9 cellular contexts compared by ENCODE assay signal in the genomic region with DNA sequence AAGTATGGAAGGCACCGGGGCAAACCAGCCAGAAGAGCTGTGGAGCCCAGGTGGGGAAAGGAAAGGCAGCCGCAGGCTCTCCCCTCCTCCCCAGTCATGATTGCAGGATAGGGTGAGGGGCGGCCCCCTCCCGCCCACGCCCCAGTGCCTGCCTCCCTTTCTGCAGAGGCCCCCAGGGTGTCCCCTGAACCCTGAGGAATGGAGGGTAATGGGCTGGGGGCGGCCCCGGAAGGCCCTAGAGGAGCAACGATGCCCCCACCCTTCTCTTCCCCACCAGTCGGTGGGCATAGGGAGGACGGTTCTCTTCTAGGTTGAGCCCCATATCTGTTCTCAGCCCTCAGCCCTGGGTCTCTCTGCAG. TPM values are rescaled to one million over a fixed set of nuclear protein-coding genes. Genes with fewer than 3 reads are reported as not detected.
A peak's percentile ranks its signal among the peaks of the same experiment; 100 is the strongest.
DNase-seq lines count a peak whose midpoint lies in the region; ATAC-seq, FAIRE-seq and TF ChIP-seq lines count a peak whose summit lies in the region.
"Not testable (repeated sequence)": the region's sequence is repeated elsewhere in the genome, so short reads cannot be mapped to it uniquely, and the experiment has no call there.
"Had no signal": no experiment of that assay in that cellular context is flagged by ENCODE, and none has a peak within 500 bp of the region (broad histone marks: within the 10 kb centered on the region; RNA-seq: fewer than 3 reads in every experiment).

No MANE protein-coding gene starts in this region.

- H3K27me3 Mint-ChIP-seq in CD4-positive, alpha-beta memory T cell; activated T-helper 17 cell treated with anti-CD3 and anti-CD28 coated beads, Interleukin-2, amount 50 U/mL, for 72 hours: not testable (repeated sequence)

- intact Hi-C loops in CD4-positive, alpha-beta memory T cell (cut with micrococcal nuclease): loop anchor here (5.0 kb wide), 1 partner anchor 125 kb away; no protein-coding TSS in a partner anchor
- intact Hi-C loops in testis (cut with DNase I; ENCODE audit: low total_unique reads): not testable (repeated sequence)

- H3K9me3 ChIP-seq in CD4-positive, alpha-beta memory T cell (ENCODE audit: control insufficient read depth in 1 of 2, low read length in 2 of 2); NT2/D1 (ENCODE audit: insufficient read depth, low read length); cardiac muscle cell (ENCODE audit: low read depth); neuron (ENCODE audit: low read length); testis: not testable (repeated sequence)

- DNase-seq in CD4-positive, alpha-beta memory T cell; NT2/D1 (ENCODE audit: low read depth, low spot score); bronchial epithelial cell (ENCODE audit: low read depth); cardiac muscle cell (ENCODE audit: low read depth in 1 of 2, low spot score in 1 of 2); kidney epithelial cell (ENCODE audit: low read depth); testis: not testable (repeated sequence)

- H3K27me3 ChIP-seq in CD4-positive, alpha-beta memory T cell (ENCODE audit: insufficient read depth, low read length); NT2/D1 (ENCODE audit: insufficient read depth, insufficient read length); bronchial epithelial cell (ENCODE audit: control insufficient read depth, insufficient read depth, low read length); cardiac muscle cell; kidney epithelial cell (ENCODE audit: control insufficient read depth, insufficient read depth, low read length); neuron (ENCODE audit: insufficient read depth, low read length); testis: not testable (repeated sequence)

- H3K4me3 Mint-ChIP-seq in CD4-positive, alpha-beta memory T cell: peak overlapping the region; percentile 12 to 68 (median 49)
- peak overlapping the region; percentile 44 for H3K4me3 Mint-ChIP-seq in activated T-helper 17 cell treated with anti-CD3 and anti-CD28 coated beads, Interleukin-2, amount 50 U/mL, for 72 hours

- not testable (repeated sequence) for H3K9me3 Mint-ChIP-seq in CD4-positive, alpha-beta memory T cell; activated T-helper 17 cell treated with anti-CD3 and anti-CD28 coated beads, Interleukin-2, amount 50 U/mL, for 72 hours

- not testable (repeated sequence) for TF ChIP-seq POLR2A in testis (IDR thresholded peaks at IDR 0.05)

- not testable (repeated sequence) for H3K27ac ChIP-seq in CD4-positive, alpha-beta memory T cell (ENCODE audit: low read depth, low read length); cardiac muscle cell; testis

- not testable (repeated sequence) for ATAC-seq in activated T-helper 17 cell treated with anti-CD3 and anti-CD28 coated beads, Interleukin-2, amount 50 U/mL, for 72 hours (replicated peaks)

- POLR2A ChIA-PET in CD4-positive, alpha-beta memory T cell (lab: Charles Lee; ENCODE audit: partially characterized antibody): not testable (repeated sequence)

- TF ChIP-seq CTCF in bronchial epithelial cell (IDR thresholded peaks at IDR 0.05; ENCODE audit: insufficient read depth, low read length, severe bottlenecking); cardiac muscle cell (IDR thresholded peaks at IDR 0.05; ENCODE audit: low read depth, low read length); kidney epithelial cell (IDR thresholded peaks at IDR 0.05; ENCODE audit: insufficient read depth, low read length, poor library complexity, severe bottlenecking); testis (IDR thresholded peaks at IDR 0.05): not testable (repeated sequence)

- H2AFZ ChIP-seq in neuron (ENCODE audit: low read depth, low read length): not testable (repeated sequence)

- FAIRE-seq in bronchial epithelial cell (lab: Jason Lieb, UNC): not testable (repeated sequence)

- peak overlapping the region in 1 of 7 donors; percentile 35 for H3K27ac Mint-ChIP-seq in CD4-positive, alpha-beta memory T cell
- not testable (repeated sequence) for H3K27ac Mint-ChIP-seq in activated T-helper 17 cell treated with anti-CD3 and anti-CD28 coated beads, Interleukin-2, amount 50 U/mL, for 72 hours

- H3K36me3 ChIP-seq in CD4-positive, alpha-beta memory T cell (ENCODE audit: insufficient read depth, low read length); NT2/D1 (ENCODE audit: insufficient read depth, insufficient read length, low read length); bronchial epithelial cell (ENCODE audit: control insufficient read depth, insufficient read depth, low read length); cardiac muscle cell; kidney epithelial cell (ENCODE audit: control insufficient read depth, insufficient read depth, low read length); neuron (ENCODE audit: insufficient read depth, low read length); testis (ENCODE audit: low read depth, missing control alignments): not testable (repeated sequence)

- peaks cover 5 to 13% (median 6%) of the 10 kb centered on the region in 4 donors for H3K4me1 Mint-ChIP-seq in CD4-positive, alpha-beta memory T cell
- H3K4me1 Mint-ChIP-seq in activated T-helper 17 cell treated with anti-CD3 and anti-CD28 coated beads, Interleukin-2, amount 50 U/mL, for 72 hours: not testable (repeated sequence)

- H3K4me1 ChIP-seq in CD4-positive, alpha-beta memory T cell (ENCODE audit: insufficient read depth, low read length); NT2/D1 (ENCODE audit: insufficient read depth, insufficient read length); cardiac muscle cell (ENCODE audit: low read depth); neuron (ENCODE audit: insufficient read depth, low read length); testis: not testable (repeated sequence)

- not testable (repeated sequence) for H3K4me3 ChIP-seq in CD4-positive, alpha-beta memory T cell (ENCODE audit: low read length in 2 of 2)
- H3K4me3 ChIP-seq in NT2/D1 (ENCODE audit: insufficient read length, low read depth): peak overlapping the region; percentile 30
- H3K4me3 ChIP-seq in bronchial epithelial cell (ENCODE audit: low read depth, low read length): peak overlapping the region; percentile 44
- H3K4me3 ChIP-seq in cardiac muscle cell: peak overlapping the region; percentile 48
- peak overlapping the region; percentile 36 for H3K4me3 ChIP-seq in kidney epithelial cell (ENCODE audit: low read depth, low read length)
- H3K4me3 ChIP-seq in neuron (ENCODE audit: low read length): peak overlapping the region; percentile 51
- H3K4me3 ChIP-seq in testis: peak overlapping the region; percentile 49 to 55

- WGBS in testis, 2 donors: 44% methylated on average over 9 of the region's 10 CpGs; no CpG with 5 or more reads in 1 of the 2 donors

- not testable (repeated sequence) for H3K36me3 Mint-ChIP-seq in CD4-positive, alpha-beta memory T cell; activated T-helper 17 cell treated with anti-CD3 and anti-CD28 coated beads, Interleukin-2, amount 50 U/mL, for 72 hours (ENCODE audit: low read depth)

- CTCF ChIA-PET in CD4-positive, alpha-beta memory T cell (lab: Charles Lee; ENCODE audit: partially characterized antibody): not testable (repeated sequence)

- peak overlapping the region; percentile 72 for H3K9ac ChIP-seq in NT2/D1 (ENCODE audit: insufficient read length, low read depth)

RNA-seq across cellular contexts. Expression of gene SMIM10L2A, which starts 1.0 kb away (rescaled TPM):
- 1 to 10 TPM; 2.8 to 3.1 TPM for total RNA-seq in CD4-positive, alpha-beta memory T cell
- under 1 TPM; 0.06 to 0.25 TPM for polyA plus RNA-seq in CD4-positive, alpha-beta memory T cell
- total RNA-seq in activated T-helper 17 cell treated with anti-CD3 and anti-CD28 coated beads, Interleukin-2, amount 50 U/mL, for 72 hours: under 1 TPM; 0.06 to 0.82 TPM
- total RNA-seq in bronchial epithelial cell: 2.1 and 3.8 TPM in 2 replicates
- 10.7 and 17.2 TPM in 2 replicates for total RNA-seq in cardiac muscle cell
- 9.0 and 12.8 TPM in 2 replicates for polyA plus RNA-seq in cardiac muscle cell
- 3.8 and 4.2 TPM in 2 replicates for total RNA-seq in kidney epithelial cell
- total RNA-seq in testis: 10 to 100 TPM; 20.5 to 28.0 TPM
- polyA plus RNA-seq in testis (ENCODE audit: insufficient read depth, low read depth, low replicate concordance): 15.0 TPM
- total RNA-seq: SJCRH30 had no signal
